In genomic region chr7:17965600-17965999, GRCh38 we compare ENCODE assay signal across 16 cellular contexts. TPM values are rescaled to one million over a fixed set of nuclear protein-coding genes. Genes with fewer than 3 reads are reported as not detected.
A peak's percentile ranks its signal among the peaks of the same experiment; 100 is the strongest.
DNase-seq lines count a peak whose midpoint lies in the region; ATAC-seq lines count a peak whose summit lies in the region.
"Had no signal": no experiment of that assay in that cellular context is flagged by ENCODE, and none has a peak within 500 bp of the region (broad histone marks: within the 10 kb centered on the region; RNA-seq: fewer than 3 reads in every experiment).

No MANE protein-coding gene starts in this region.

- H3K9me3 Mint-ChIP-seq in activated T-cell treated with anti-CD3 and anti-CD28 coated beads, Interleukin-2, amount 50 U/mL, for 72 hours: peaks cover 0 to 2% of the 10 kb centered on the region in 2 donors
- H3K9me3 Mint-ChIP-seq: activated T-helper 17 cell treated with anti-CD3 and anti-CD28 coated beads, Interleukin-2, amount 50 U/mL, for 72 hours; natural killer cell treated with Interleukin-12 subunit alpha and Interleukin-12 subunit beta and Interleukin-15 and Interleukin-18, amount 100 ng/mL, for 72 hours had no signal

- H3K27ac Mint-ChIP-seq in activated T-cell treated with anti-CD3 and anti-CD28 coated beads, Interleukin-2, amount 50 U/mL, for 72 hours: no peak overlapping the region
- H3K27ac Mint-ChIP-seq: activated T-helper 17 cell treated with anti-CD3 and anti-CD28 coated beads, Interleukin-2, amount 50 U/mL, for 72 hours; natural killer cell treated with Interleukin-12 subunit alpha and Interleukin-12 subunit beta and Interleukin-15 and Interleukin-18, amount 100 ng/mL, for 72 hours had no signal

- no peak overlapping the region for H3K4me3 ChIP-seq in skeletal muscle cell (ENCODE audit: low read depth, low read length)
- H3K4me3 ChIP-seq: dorsolateral prefrontal cortex, lower lobe of right lung had no signal

- no peaks in the 10 kb centered on the region for H3K4me1 Mint-ChIP-seq in activated T-cell treated with anti-CD3 and anti-CD28 coated beads, Interleukin-2, amount 50 U/mL, for 72 hours (ENCODE audit: low read depth)
- H3K4me1 Mint-ChIP-seq: activated T-helper 17 cell treated with anti-CD3 and anti-CD28 coated beads, Interleukin-2, amount 50 U/mL, for 72 hours had no signal

- H3K27me3 Mint-ChIP-seq in activated T-cell treated with anti-CD3 and anti-CD28 coated beads, Interleukin-2, amount 50 U/mL, for 72 hours (ENCODE audit: low read depth): peaks cover 7% of the 10 kb centered on the region

- DNase-seq in HPDE6-E6E7 (ENCODE audit: extremely low spot score) (peak; percentile 16), amniotic epithelial cell (ENCODE audit: low read depth) (peak; percentile 41), fibroblast of peridontal ligament (ENCODE audit: extremely low read depth) (peak; percentile 36), skeletal muscle cell (ENCODE audit: low read depth) (peak; percentile 22)
- no peak for DNase-seq in activated T-cell treated with anti-CD3 and anti-CD28 coated beads, Interleukin-2, amount 50 U/mL, for 72 hours
- DNase-seq: aorta, DND-41, dorsolateral prefrontal cortex, GOT3, lower lobe of right lung, MM.1S, NCI-H2029 treated with DMSO at 0.1 percent for 48 hours had no signal

- no peak overlapping the region for H3K4me3 Mint-ChIP-seq in activated T-cell treated with anti-CD3 and anti-CD28 coated beads, Interleukin-2, amount 50 U/mL, for 72 hours
- H3K4me3 Mint-ChIP-seq: activated T-helper 17 cell treated with anti-CD3 and anti-CD28 coated beads, Interleukin-2, amount 50 U/mL, for 72 hours; natural killer cell treated with Interleukin-12 subunit alpha and Interleukin-12 subunit beta and Interleukin-15 and Interleukin-18, amount 100 ng/mL, for 72 hours had no signal

- no peak for ATAC-seq in GM21515 (IDR thresholded peaks at IDR 0.05; ENCODE audit: unreplicated experiment)
- ATAC-seq in activated T-cell treated with anti-CD3 and anti-CD28 coated beads, Interleukin-2, amount 50 U/mL, for 72 hours (replicated peaks in 1 of 2): no peak
- no peak for ATAC-seq in GM21367 (IDR thresholded peaks at IDR 0.05; ENCODE audit: unreplicated experiment)
- ATAC-seq: activated T-helper 17 cell treated with anti-CD3 and anti-CD28 coated beads, Interleukin-2, amount 50 U/mL, for 72 hours; lower lobe of right lung; natural killer cell treated with Interleukin-12 subunit alpha and Interleukin-12 subunit beta and Interleukin-15 and Interleukin-18, amount 100 ng/mL, for 72 hours had no signal

- no peaks in the 10 kb centered on the region for H3K36me3 Mint-ChIP-seq in activated T-cell treated with anti-CD3 and anti-CD28 coated beads, Interleukin-2, amount 50 U/mL, for 72 hours (ENCODE audit: insufficient read depth in 2 of 2)
- H3K36me3 Mint-ChIP-seq: natural killer cell treated with Interleukin-12 subunit alpha and Interleukin-12 subunit beta and Interleukin-15 and Interleukin-18, amount 100 ng/mL, for 72 hours had no signal

RNA-seq across cellular contexts. Expression of gene SNX13, which starts 25.3 kb away (rescaled TPM):
- total RNA-seq in activated T-cell treated with anti-CD3 and anti-CD28 coated beads, Interleukin-2, amount 50 U/mL, for 72 hours: 10 to 100 TPM; 19.5 to 19.8 TPM

Comparison
In these comparisons a context has a peak if more than half of its experiments do, and no peak if none do; other contexts are left out.
1. DNase-seq: peak in HPDE6-E6E7 (single experiment), amniotic epithelial cell (single experiment), fibroblast of peridontal ligament (single experiment) and skeletal muscle cell (single experiment); none in activated T-cell treated with anti-CD3 and anti-CD28 coated beads, Interleukin-2, amount 50 U/mL, for 72 hours (0 of 2).